8 cellular contexts compared by ENCODE assay signal in genomic region chr17:8991514-8992285, GRCh38. TPM values are rescaled to one million over a fixed set of nuclear protein-coding genes. Genes with fewer than 3 reads are reported as not detected.
DNase-seq lines count a peak whose midpoint lies in the region; ATAC-seq and TF ChIP-seq lines count a peak whose summit lies in the region.

No MANE protein-coding gene starts in this region.

- H2AFZ ChIP-seq in hepatocyte: no peak overlapping the region

- no peaks in the 10 kb centered on the region for H4K20me1 ChIP-seq in hepatocyte (ENCODE audit: insufficient read depth, poor library complexity, severe bottlenecking)

- H3K79me2 ChIP-seq in hepatocyte: no peaks in the 10 kb centered on the region

- H3K27ac ChIP-seq in hepatocyte: no peak overlapping the region
- no peak overlapping the region for H3K27ac ChIP-seq in spleen

- H3K9me3 Mint-ChIP-seq in Caco-2 (ENCODE audit: unreplicated experiment): peaks cover 6% of the 10 kb centered on the region
- peaks cover 7% of the 10 kb centered on the region for H3K9me3 Mint-ChIP-seq in T-helper 1 cell treated with Interleukin-12 subunit alpha and Interleukin-12 subunit beta and Interleukin-4 antibody, amounts not matched to agents 30 μg/mL and 1 μg/mL, for 36 hours

- TF ChIP-seq CTCF in Caco-2 (IDR thresholded peaks at IDR 0.05; ENCODE audit: insufficient read depth in 1 of 2, low read depth in 1 of 2, low read length in 1 of 2, severe bottlenecking in 1 of 2, unreplicated experiment in 1 of 2): peak; percentile 37 to 38
- peak; percentile 72 for TF ChIP-seq CTCF in hepatocyte (IDR thresholded peaks at IDR 0.05; ENCODE audit: poor library complexity)
- TF ChIP-seq CTCF in spleen (IDR thresholded peaks at IDR 0.05 in 8 of 11, conservative IDR thresholded peaks at IDR 0.05 in 3 of 11): peak in 10 of 11 experiments; percentile 33 to 83 (median 70)

- H3K4me2 ChIP-seq in hepatocyte: no peak overlapping the region

- H3K9me3 ChIP-seq in Caco-2 (no peaks in the 10 kb centered on the region), hepatocyte (ENCODE audit: low read depth) (no peaks in the 10 kb centered on the region), spleen (peaks cover 0 to 11% (median 0%) of the 10 kb centered on the region in 8 donors)

- 0 out of 2 replicates have a peak, but pooled peaks cover 5% of the 10 kb centered on the region for H3K4me1 ChIP-seq in Caco-2
- no peaks in the 10 kb centered on the region for H3K4me1 ChIP-seq in hepatocyte (ENCODE audit: insufficient read depth)
- H3K4me1 ChIP-seq in spleen: peaks cover 0 to 11% (median 0%) of the 10 kb centered on the region in 6 donors

- CTCF ChIA-PET in Caco-2 (lab: Charles Lee): no interaction called here

- POLR2A ChIA-PET in Caco-2 (lab: Charles Lee): no interaction called here

- H3K27ac Mint-ChIP-seq in Caco-2 (ENCODE audit: unreplicated experiment): no peak overlapping the region
- H3K27ac Mint-ChIP-seq in T-helper 1 cell treated with Interleukin-12 subunit alpha and Interleukin-12 subunit beta and Interleukin-4 antibody, amounts not matched to agents 30 μg/mL and 1 μg/mL, for 36 hours: peak overlapping the region; percentile 52

- no peak for TF ChIP-seq POLR2A in spleen (IDR thresholded peaks at IDR 0.05)

- DNase-seq in Caco-2: peak; percentile 42 to 53
- peak; percentile 18 for DNase-seq in HT1080 (ENCODE audit: low read depth)
- DNase-seq in amniotic epithelial cell (ENCODE audit: low read depth): peak; percentile 46
- DNase-seq in hepatocyte (ENCODE audit: low spot score): peak; percentile 84
- no peak for DNase-seq in spleen

- H3K4me3 Mint-ChIP-seq in Caco-2 (ENCODE audit: unreplicated experiment): no peak overlapping the region
- no peak overlapping the region for H3K4me3 Mint-ChIP-seq in T-helper 1 cell treated with Interleukin-12 subunit alpha and Interleukin-12 subunit beta and Interleukin-4 antibody, amounts not matched to agents 30 μg/mL and 1 μg/mL, for 36 hours

- H3K27me3 ChIP-seq in Caco-2 (replicated peaks; ENCODE audit: control insufficient read depth, insufficient read depth, low read length) (no peaks in the 10 kb centered on the region), hepatocyte (peaks cover 4% of the 10 kb centered on the region), spleen (replicated peaks in 1 of 7) (peaks cover 0 to 26% (median 0%) of the 10 kb centered on the region in 7 donors)

- BruUV-seq in Caco-2 (replicated peaks; lab: Mats Ljungman, UMichigan): no TSS peak

- no peaks in the 10 kb centered on the region for H3K36me3 Mint-ChIP-seq in Caco-2 (ENCODE audit: insufficient read depth, unreplicated experiment)
- no peaks in the 10 kb centered on the region for H3K36me3 Mint-ChIP-seq in T-helper 1 cell treated with Interleukin-12 subunit alpha and Interleukin-12 subunit beta and Interleukin-4 antibody, amounts not matched to agents 30 μg/mL and 1 μg/mL, for 36 hours (ENCODE audit: low read depth)

- 62% methylated on average over 10 of the region's 10 CpGs for WGBS in hepatocyte (ENCODE audit: low lambda C conversion rate, missing lambda C conversion rate)
- WGBS in spleen, 5 donors: 50 to 57% (median 55%) methylated on average over 7 to 10 of the region's 10 CpGs

- H3K36me3 ChIP-seq in Caco-2 (ENCODE audit: control insufficient read depth, insufficient read depth, low read length): no peaks in the 10 kb centered on the region
- no peaks in the 10 kb centered on the region for H3K36me3 ChIP-seq in hepatocyte (replicated peaks; ENCODE audit: insufficient read depth, low read depth)
- H3K36me3 ChIP-seq in spleen: no peaks in the 10 kb centered on the region

- ATAC-seq in HG03196 (IDR thresholded peaks at IDR 0.05; ENCODE audit: unreplicated experiment): no peak
- ATAC-seq in HG02759 (IDR thresholded peaks at IDR 0.05; ENCODE audit: unreplicated experiment): no peak

- H3K27me3 Mint-ChIP-seq in Caco-2 (ENCODE audit: insufficient read depth, unreplicated experiment): no peaks in the 10 kb centered on the region
- H3K27me3 Mint-ChIP-seq in T-helper 1 cell treated with Interleukin-12 subunit alpha and Interleukin-12 subunit beta and Interleukin-4 antibody, amounts not matched to agents 30 μg/mL and 1 μg/mL, for 36 hours (ENCODE audit: low read depth): no peaks in the 10 kb centered on the region

- no peak overlapping the region for H3K4me3 ChIP-seq in Caco-2 (ENCODE audit: low read depth, low read length)
- H3K4me3 ChIP-seq in hepatocyte: no peak overlapping the region
- H3K4me3 ChIP-seq in spleen: no peak overlapping the region

- H3K9me2 ChIP-seq in hepatocyte (replicated peaks; ENCODE audit: insufficient read depth): no peaks in the 10 kb centered on the region

- peaks cover 10% of the 10 kb centered on the region for H3K4me1 Mint-ChIP-seq in Caco-2 (ENCODE audit: low read depth, unreplicated experiment)
- H3K4me1 Mint-ChIP-seq in T-helper 1 cell treated with Interleukin-12 subunit alpha and Interleukin-12 subunit beta and Interleukin-4 antibody, amounts not matched to agents 30 μg/mL and 1 μg/mL, for 36 hours (ENCODE audit: low read depth): peaks cover 10% of the 10 kb centered on the region

- intact Hi-C loops in Caco-2 (cut with micrococcal nuclease; ENCODE audit: unreplicated experiment): loop anchor here (5.0 kb wide), 1 partner anchor 531 kb away; no protein-coding TSS in a partner anchor
- intact Hi-C loops in spleen (cut with DNase I; ENCODE audit: low total_unique reads): loop anchor here (10.0 kb wide), 1 partner anchor 533 kb away; no protein-coding TSS in a partner anchor

RNA-seq across cellular contexts. Expression of gene PIK3R5, which starts 26.2 kb away (rescaled TPM):
- total RNA-seq in Caco-2 (2022): not detected in 2 replicates
- not detected in 2 replicates for total RNA-seq in HT1080 (2014; rRNA removed; shearing (Covaris generic))
- not detected in 2 replicates for polyA plus RNA-seq in HT1080 (2015; cell fraction: cytosol; rRNA removed)
- not detected in 2 replicates for polyA plus RNA-seq in HT1080 (2015; cell fraction: nucleus; rRNA removed)
- total RNA-seq in hepatocyte: 0.12 and 2.6 TPM in 2 replicates
- polyA plus RNA-seq in hepatocyte: not detected in 2 replicates
- total RNA-seq in spleen: 100 to 1,000 TPM in 1 of 7 donors, 10 to 100 TPM in 6; 46.1 to 110 (median 79.1) TPM
- polyA plus RNA-seq in spleen: 10 to 100 TPM in 2 of 3 donors, 1 to 10 TPM in 1; 8.5 to 18.2 (median 12.3) TPM

RNA-seq across cellular contexts. Expression of gene NTN1, which starts 29.6 kb away (rescaled TPM):
- total RNA-seq in Caco-2 (2022) (0.86 and 0.88 TPM in 2 replicates), hepatocyte (1.5 and 2.1 TPM in 2 replicates), spleen (under 1 TPM in 5 of 7 donors, not detected in 2; 0.17 to 0.43 (median 0.23) TPM)
- total RNA-seq in HT1080 (2014; rRNA removed; shearing (Covaris generic)): 0.03 TPM in 1 of 2 replicates, not detected in the other
- 0.05 and 0.10 TPM in 2 replicates for polyA plus RNA-seq in HT1080 (2015; cell fraction: cytosol; rRNA removed)
- 0.05 and 0.12 TPM in 2 replicates for polyA plus RNA-seq in HT1080 (2015; cell fraction: nucleus; rRNA removed)
- polyA plus RNA-seq in hepatocyte (0.42 and 0.44 TPM in 2 replicates), spleen (under 1 TPM; 0.07 to 0.38 (median 0.14) TPM)

Comparison
In these comparisons a context has a peak if more than half of its experiments do, and no peak if none do; other contexts are left out.
1. RNA of gene PIK3R5, which starts 26.2 kb away (total RNA-seq): 46.1 to 110 TPM in spleen; 0.12 to 2.6 TPM in hepatocyte, not detected in HT1080 and not detected in Caco-2; every median in the first group is over 10 times any median in the second.
2. Peak in every context shown above with its lines, with median percentiles within 50 percentile points of each other: CTCF ChIP-seq.